In the genomic region with DNA sequence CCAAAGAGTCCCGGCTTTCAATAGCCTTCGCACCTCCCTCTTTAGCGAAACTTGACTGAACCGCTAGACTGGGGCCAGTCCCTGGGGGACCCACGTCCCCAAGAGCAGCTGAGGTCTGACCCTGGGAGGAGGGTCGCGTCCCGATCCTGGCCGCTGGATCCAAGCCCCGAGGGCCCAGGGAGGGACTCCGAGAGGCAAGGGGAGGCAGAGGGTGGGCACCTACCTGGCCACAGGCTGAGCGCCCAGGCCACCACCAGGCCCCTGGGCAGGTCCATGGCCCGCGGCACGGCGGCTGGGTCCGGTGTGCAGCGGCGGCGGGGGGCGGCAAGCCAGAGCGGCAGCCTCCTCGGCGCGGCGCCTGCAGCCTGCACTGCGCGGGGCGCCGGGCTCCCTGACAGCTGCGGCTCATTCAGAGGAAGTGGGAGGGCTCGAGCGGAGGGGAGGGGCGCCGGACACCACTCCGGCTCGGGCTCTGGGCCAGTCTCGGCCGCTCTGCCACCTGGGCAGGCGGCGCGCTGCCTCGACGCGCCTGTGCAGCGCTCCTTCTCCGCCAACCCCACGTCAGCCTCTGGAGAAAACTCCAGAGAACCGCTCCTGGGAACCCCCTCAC, we compare ENCODE assay signal across 8 cellular contexts. TPM values are rescaled to one million over a fixed set of nuclear protein-coding genes. Genes with fewer than 3 reads are reported as not detected.
DNase-seq lines count a peak whose midpoint lies in the region; ATAC-seq and TF ChIP-seq lines count a peak whose summit lies in the region.

A gene with protein sequence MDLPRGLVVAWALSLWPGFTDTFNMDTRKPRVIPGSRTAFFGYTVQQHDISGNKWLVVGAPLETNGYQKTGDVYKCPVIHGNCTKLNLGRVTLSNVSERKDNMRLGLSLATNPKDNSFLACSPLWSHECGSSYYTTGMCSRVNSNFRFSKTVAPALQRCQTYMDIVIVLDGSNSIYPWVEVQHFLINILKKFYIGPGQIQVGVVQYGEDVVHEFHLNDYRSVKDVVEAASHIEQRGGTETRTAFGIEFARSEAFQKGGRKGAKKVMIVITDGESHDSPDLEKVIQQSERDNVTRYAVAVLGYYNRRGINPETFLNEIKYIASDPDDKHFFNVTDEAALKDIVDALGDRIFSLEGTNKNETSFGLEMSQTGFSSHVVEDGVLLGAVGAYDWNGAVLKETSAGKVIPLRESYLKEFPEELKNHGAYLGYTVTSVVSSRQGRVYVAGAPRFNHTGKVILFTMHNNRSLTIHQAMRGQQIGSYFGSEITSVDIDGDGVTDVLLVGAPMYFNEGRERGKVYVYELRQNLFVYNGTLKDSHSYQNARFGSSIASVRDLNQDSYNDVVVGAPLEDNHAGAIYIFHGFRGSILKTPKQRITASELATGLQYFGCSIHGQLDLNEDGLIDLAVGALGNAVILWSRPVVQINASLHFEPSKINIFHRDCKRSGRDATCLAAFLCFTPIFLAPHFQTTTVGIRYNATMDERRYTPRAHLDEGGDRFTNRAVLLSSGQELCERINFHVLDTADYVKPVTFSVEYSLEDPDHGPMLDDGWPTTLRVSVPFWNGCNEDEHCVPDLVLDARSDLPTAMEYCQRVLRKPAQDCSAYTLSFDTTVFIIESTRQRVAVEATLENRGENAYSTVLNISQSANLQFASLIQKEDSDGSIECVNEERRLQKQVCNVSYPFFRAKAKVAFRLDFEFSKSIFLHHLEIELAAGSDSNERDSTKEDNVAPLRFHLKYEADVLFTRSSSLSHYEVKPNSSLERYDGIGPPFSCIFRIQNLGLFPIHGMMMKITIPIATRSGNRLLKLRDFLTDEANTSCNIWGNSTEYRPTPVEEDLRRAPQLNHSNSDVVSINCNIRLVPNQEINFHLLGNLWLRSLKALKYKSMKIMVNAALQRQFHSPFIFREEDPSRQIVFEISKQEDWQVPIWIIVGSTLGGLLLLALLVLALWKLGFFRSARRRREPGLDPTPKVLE (minus strand): TSS at position 372 of the 610 bp plus-strand sequence. CDS start 97 bp downstream, at position 275.

- H3K9me3 Mint-ChIP-seq in WTC11, result no peaks in the 10 kb centered on the region

- no peaks in the 10 kb centered on the region for H3K36me3 Mint-ChIP-seq in WTC11

- H3K9ac ChIP-seq in rectal smooth muscle tissue (ENCODE audit: low read length), result no peak within 1 kb of the TSS

- H3K27ac ChIP-seq in rectal smooth muscle tissue (ENCODE audit: low read depth, low read length), result no peak within 1 kb of the TSS

- H3K4me3 ChIP-seq in rectal smooth muscle tissue (ENCODE audit: low read length), result peak within 1 kb of the TSS; percentile 50

- TF ChIP-seq RAD21 in Ishikawa (IDR thresholded peaks at IDR 0.05; ENCODE audit: low read depth), result no peak

- TF ChIP-seq EP300 in Ishikawa (IDR thresholded peaks at IDR 0.05; ENCODE audit: borderline replicate concordance), result no peak

- peaks cover 13% of the 10 kb centered on the region for H3K4me1 Mint-ChIP-seq in WTC11

- H3K27me3 Mint-ChIP-seq in WTC11 (ENCODE audit: low read depth), result peaks cover 72% of the 10 kb centered on the region

- H3K4me1 ChIP-seq in rectal smooth muscle tissue (ENCODE audit: control insufficient read depth, insufficient read depth, low read length), result no peaks in the 10 kb centered on the region

- no peak within 1 kb of the TSS for H3K27ac Mint-ChIP-seq in WTC11

- POLR2A ChIA-PET in WTC11 (lab: Charles Lee), result no interaction called here

- DNase-seq in D341Med (ENCODE audit: low spot score) (peak; percentile 73), WTC11 (ENCODE audit: low spot score) (peak; percentile 79), left cardiac atrium (peak; percentile 88)
- DNase-seq in activated CD4-positive, alpha-beta T cell treated with anti-CD3 and anti-CD28 coated beads for 1 hour, result no peak
- DNase-seq in stimulated activated naive CD4-positive, alpha-beta T cell (lab: John Stamatoyannopoulos, UW), result no peak

- H3K27me3 ChIP-seq in rectal smooth muscle tissue (ENCODE audit: control insufficient read depth, insufficient read depth, low read length), result peaks cover 13% of the 10 kb centered on the region

- intact Hi-C loops in left cardiac atrium (cut with DNase I), result no loop called here

- ATAC-seq in WTC11 (peak; percentile 93), left cardiac atrium (peak; percentile 90 to 94), HG03280 (IDR thresholded peaks at IDR 0.05; ENCODE audit: unreplicated experiment) (no peak)

- H3K4me3 Mint-ChIP-seq in WTC11, result peak within 1 kb of the TSS; percentile 72

- CTCF ChIA-PET in WTC11 (lab: Charles Lee), result interaction anchor here (0.8 to 2.9 kb wide), 5 partner anchors 19 to 125 kb away, joined by 3 to 18 read pairs (median 5); no protein-coding TSS in a partner anchor

- no peaks in the 10 kb centered on the region for H3K36me3 ChIP-seq in rectal smooth muscle tissue (ENCODE audit: control insufficient read depth, insufficient read depth, low read length)

- TF ChIP-seq CTCF in WTC11 (IDR thresholded peaks at IDR 0.05), result no peak

TF ChIP-seq in Ishikawa, 13 proteins besides CTCF, POLR2A, EP300 and RAD21 (continues in another document):
- no peak for TF ChIP-seq FOXM1 (IDR thresholded peaks at IDR 0.05; ENCODE audit: borderline replicate concordance, low read depth)
- no peak for TF ChIP-seq CEBPB (IDR thresholded peaks at IDR 0.05)
- TF ChIP-seq TCF12 (IDR thresholded peaks at IDR 0.05; ENCODE audit: low read depth), result peak; percentile 36; the same call in 1 of the 2 replicates
- TF ChIP-seq, protein P1, sequence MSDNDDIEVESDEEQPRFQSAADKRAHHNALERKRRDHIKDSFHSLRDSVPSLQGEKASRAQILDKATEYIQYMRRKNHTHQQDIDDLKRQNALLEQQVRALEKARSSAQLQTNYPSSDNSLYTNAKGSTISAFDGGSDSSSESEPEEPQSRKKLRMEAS (IDR thresholded peaks at IDR 0.05), result peak; percentile 96
- TF ChIP-seq, protein P2, sequence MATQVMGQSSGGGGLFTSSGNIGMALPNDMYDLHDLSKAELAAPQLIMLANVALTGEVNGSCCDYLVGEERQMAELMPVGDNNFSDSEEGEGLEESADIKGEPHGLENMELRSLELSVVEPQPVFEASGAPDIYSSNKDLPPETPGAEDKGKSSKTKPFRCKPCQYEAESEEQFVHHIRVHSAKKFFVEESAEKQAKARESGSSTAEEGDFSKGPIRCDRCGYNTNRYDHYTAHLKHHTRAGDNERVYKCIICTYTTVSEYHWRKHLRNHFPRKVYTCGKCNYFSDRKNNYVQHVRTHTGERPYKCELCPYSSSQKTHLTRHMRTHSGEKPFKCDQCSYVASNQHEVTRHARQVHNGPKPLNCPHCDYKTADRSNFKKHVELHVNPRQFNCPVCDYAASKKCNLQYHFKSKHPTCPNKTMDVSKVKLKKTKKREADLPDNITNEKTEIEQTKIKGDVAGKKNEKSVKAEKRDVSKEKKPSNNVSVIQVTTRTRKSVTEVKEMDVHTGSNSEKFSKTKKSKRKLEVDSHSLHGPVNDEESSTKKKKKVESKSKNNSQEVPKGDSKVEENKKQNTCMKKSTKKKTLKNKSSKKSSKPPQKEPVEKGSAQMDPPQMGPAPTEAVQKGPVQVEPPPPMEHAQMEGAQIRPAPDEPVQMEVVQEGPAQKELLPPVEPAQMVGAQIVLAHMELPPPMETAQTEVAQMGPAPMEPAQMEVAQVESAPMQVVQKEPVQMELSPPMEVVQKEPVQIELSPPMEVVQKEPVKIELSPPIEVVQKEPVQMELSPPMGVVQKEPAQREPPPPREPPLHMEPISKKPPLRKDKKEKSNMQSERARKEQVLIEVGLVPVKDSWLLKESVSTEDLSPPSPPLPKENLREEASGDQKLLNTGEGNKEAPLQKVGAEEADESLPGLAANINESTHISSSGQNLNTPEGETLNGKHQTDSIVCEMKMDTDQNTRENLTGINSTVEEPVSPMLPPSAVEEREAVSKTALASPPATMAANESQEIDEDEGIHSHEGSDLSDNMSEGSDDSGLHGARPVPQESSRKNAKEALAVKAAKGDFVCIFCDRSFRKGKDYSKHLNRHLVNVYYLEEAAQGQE (IDR thresholded peaks at IDR 0.05; ENCODE audit: low read depth), result no peak
- no peak for TF ChIP-seq YY1 (IDR thresholded peaks at IDR 0.05; ENCODE audit: low read depth)
- no peak for TF ChIP-seq ZBTB7A (IDR thresholded peaks at IDR 0.05; ENCODE audit: low read depth)

TF ChIP-seq in WTC11, 78 proteins besides CTCF, POLR2A, EP300 and RAD21 (continues in another document):
- TF ChIP-seq, protein P3, sequence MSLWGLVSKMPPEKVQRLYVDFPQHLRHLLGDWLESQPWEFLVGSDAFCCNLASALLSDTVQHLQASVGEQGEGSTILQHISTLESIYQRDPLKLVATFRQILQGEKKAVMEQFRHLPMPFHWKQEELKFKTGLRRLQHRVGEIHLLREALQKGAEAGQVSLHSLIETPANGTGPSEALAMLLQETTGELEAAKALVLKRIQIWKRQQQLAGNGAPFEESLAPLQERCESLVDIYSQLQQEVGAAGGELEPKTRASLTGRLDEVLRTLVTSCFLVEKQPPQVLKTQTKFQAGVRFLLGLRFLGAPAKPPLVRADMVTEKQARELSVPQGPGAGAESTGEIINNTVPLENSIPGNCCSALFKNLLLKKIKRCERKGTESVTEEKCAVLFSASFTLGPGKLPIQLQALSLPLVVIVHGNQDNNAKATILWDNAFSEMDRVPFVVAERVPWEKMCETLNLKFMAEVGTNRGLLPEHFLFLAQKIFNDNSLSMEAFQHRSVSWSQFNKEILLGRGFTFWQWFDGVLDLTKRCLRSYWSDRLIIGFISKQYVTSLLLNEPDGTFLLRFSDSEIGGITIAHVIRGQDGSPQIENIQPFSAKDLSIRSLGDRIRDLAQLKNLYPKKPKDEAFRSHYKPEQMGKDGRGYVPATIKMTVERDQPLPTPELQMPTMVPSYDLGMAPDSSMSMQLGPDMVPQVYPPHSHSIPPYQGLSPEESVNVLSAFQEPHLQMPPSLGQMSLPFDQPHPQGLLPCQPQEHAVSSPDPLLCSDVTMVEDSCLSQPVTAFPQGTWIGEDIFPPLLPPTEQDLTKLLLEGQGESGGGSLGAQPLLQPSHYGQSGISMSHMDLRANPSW (CRISPR knock-in tag; conservative IDR thresholded peaks at IDR 0.05; ENCODE audit: low read depth), result no peak
- TF ChIP-seq, protein P4, sequence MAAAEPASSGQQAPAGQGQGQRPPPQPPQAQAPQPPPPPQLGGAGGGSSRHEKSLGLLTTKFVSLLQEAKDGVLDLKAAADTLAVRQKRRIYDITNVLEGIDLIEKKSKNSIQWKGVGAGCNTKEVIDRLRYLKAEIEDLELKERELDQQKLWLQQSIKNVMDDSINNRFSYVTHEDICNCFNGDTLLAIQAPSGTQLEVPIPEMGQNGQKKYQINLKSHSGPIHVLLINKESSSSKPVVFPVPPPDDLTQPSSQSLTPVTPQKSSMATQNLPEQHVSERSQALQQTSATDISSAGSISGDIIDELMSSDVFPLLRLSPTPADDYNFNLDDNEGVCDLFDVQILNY (CRISPR knock-in tag; IDR thresholded peaks at IDR 0.05), result 0 out of 2 replicates have a peak, but pooled peaks have one; percentile 26
- TF ChIP-seq ATF1 (CRISPR knock-in tag; IDR thresholded peaks at IDR 0.05), result no peak

RNA-seq across cellular contexts. Expression of the gene that starts here (rescaled TPM):
- 0.11 to 0.60 TPM (median 0.15 TPM) in 3 replicates for total RNA-seq in WTC11 (2021)
- 10 to 100 TPM; 22.4 to 23.8 TPM for total RNA-seq in left cardiac atrium

Comparison
In these comparisons a context has a peak if more than half of its experiments do, and no peak if none do; other contexts are left out.
1. RNA of the gene that starts here (total RNA-seq): 22.4 to 23.8 TPM in left cardiac atrium; 0.11 to 0.60 TPM in WTC11; every median in the first group is over 10 times any median in the second.
2. Peak in DNase-seq and ATAC-seq in WTC11; RNA of the gene not detected or under 1 TPM.
3. DNase-seq: peak in D341Med (single experiment) and left cardiac atrium (single experiment); none in activated CD4-positive, alpha-beta T cell treated with anti-CD3 and anti-CD28 coated beads for 1 hour (single experiment) and stimulated activated naive CD4-positive, alpha-beta T cell (0 of 6).